Comparison of ENCODE assay signal across 25 cellular contexts in genomic region chr1:12709696-12710095, GRCh38. TPM values are rescaled to one million over a fixed set of nuclear protein-coding genes. Genes with fewer than 3 reads are reported as not detected.
"Had no signal": no experiment of that assay in that cellular context is flagged by ENCODE, and none has a peak within 500 bp of the region (broad histone marks: within the 10 kb centered on the region; RNA-seq: fewer than 3 reads in every experiment).

No MANE protein-coding gene starts in this region.

- H3K4me3 ChIP-seq: body of pancreas, dorsolateral prefrontal cortex, heart right ventricle, pancreas, right lobe of liver had no signal

- H3K27ac Mint-ChIP-seq: activated CD4-positive, alpha-beta memory T cell treated with anti-CD3 and anti-CD28 coated beads, Interleukin-2, amount 10 ng/mL, durations not matched to agents 7 days and 5 days; activated naive CD8-positive, alpha-beta T cell treated with anti-CD3 and anti-CD28 coated beads, Interleukin-2, amount 10 ng/mL, durations not matched to agents 7 days and 5 days; activated T-cell treated with anti-CD3 and anti-CD28 coated beads, Interleukin-2, amount 50 U/mL, for 24 hours; activated T-helper 2 cell treated with anti-CD3 and anti-CD28 coated beads, Interferon-gamma antibody, Interleukin-2, Interleukin-4, amounts not matched to agents 10 μg/mL and 5 μg/mL and 100 μg/mL, durations not matched to agents 14 hours and 24 hours and 36 hours; immature natural killer cell; natural killer cell; stimulated activated naive CD8-positive, alpha-beta T cell treated with anti-CD3 and anti-CD28 coated beads, Interleukin-15, Interleukin-2, amounts not matched to agents 100 ng/mL and 50 ng/mL, for 24 hours; WTC11 had no signal

- H3K27ac ChIP-seq: body of pancreas, dorsolateral prefrontal cortex, heart right ventricle, pancreas, right lobe of liver had no signal

- H3K9me3 ChIP-seq: body of pancreas, pancreas, right lobe of liver had no signal

- H3K4me1 ChIP-seq: body of pancreas, heart right ventricle, pancreas had no signal

- H3K36me3 ChIP-seq: heart right ventricle, pancreas, right lobe of liver had no signal

- ATAC-seq: body of pancreas, heart right ventricle, natural killer cell, pancreas, right lobe of liver, WTC11 had no signal

- H3K4me1 Mint-ChIP-seq: activated CD4-positive, alpha-beta memory T cell treated with anti-CD3 and anti-CD28 coated beads, Interleukin-2, amount 10 ng/mL, durations not matched to agents 7 days and 5 days; activated naive CD8-positive, alpha-beta T cell treated with anti-CD3 and anti-CD28 coated beads, Interleukin-2, amount 10 ng/mL, durations not matched to agents 7 days and 5 days; immature natural killer cell; natural killer cell had no signal

- H3K4me3 Mint-ChIP-seq: activated CD4-positive, alpha-beta memory T cell treated with anti-CD3 and anti-CD28 coated beads, Interleukin-2, amount 10 ng/mL, durations not matched to agents 7 days and 5 days; activated naive CD8-positive, alpha-beta T cell treated with anti-CD3 and anti-CD28 coated beads, Interleukin-2, amount 10 ng/mL, durations not matched to agents 7 days and 5 days; activated T-cell treated with anti-CD3 and anti-CD28 coated beads, Interleukin-2, amount 50 U/mL, for 24 hours; immature natural killer cell; natural killer cell; stimulated activated naive CD8-positive, alpha-beta T cell treated with anti-CD3 and anti-CD28 coated beads, Interleukin-15, Interleukin-2, amounts not matched to agents 100 ng/mL and 50 ng/mL, for 24 hours; type B pancreatic cell; WTC11 had no signal

- DNase-seq: activated CD4-positive, alpha-beta memory T cell treated with anti-CD3 and anti-CD28 coated beads, Interleukin-2, amount 10 ng/mL, durations not matched to agents 7 days and 5 days; activated CD4-positive, alpha-beta T cell treated with anti-CD3 and anti-CD28 coated beads for 4 hours; activated naive CD4-positive, alpha-beta T cell treated with Interleukin-2 at 50 U/mL for 16 hours; activated naive CD8-positive, alpha-beta T cell treated with anti-CD3 and anti-CD28 coated beads, Interleukin-2, amount 10 ng/mL, durations not matched to agents 7 days and 5 days; activated T-cell treated with anti-CD3 and anti-CD28 coated beads, Interleukin-2, amount 50 U/mL, for 24 hours; body of pancreas; central memory CD4-positive, alpha-beta T cell; dorsolateral prefrontal cortex; heart right ventricle; immature natural killer cell; natural killer cell; pancreas; right lobe of liver; small intestine; stimulated activated CD4-positive, alpha-beta T cell treated with anti-CD3 and anti-CD28 coated beads, Interleukin-15, amount 100 ng/mL, for 24 hours; stimulated activated CD4-positive, alpha-beta T cell treated with anti-CD3 and anti-CD28 coated beads, Interleukin-2, amount 100 ng/mL, for 48 hours; T-helper 2 cell had no signal

- H3K9me3 Mint-ChIP-seq: activated T-helper 2 cell treated with anti-CD3 and anti-CD28 coated beads, Interferon-gamma antibody, Interleukin-2, Interleukin-4, amounts not matched to agents 10 μg/mL and 5 μg/mL and 100 μg/mL, durations not matched to agents 14 hours and 24 hours and 36 hours; immature natural killer cell; natural killer cell; type B pancreatic cell had no signal

- H3K27me3 ChIP-seq: body of pancreas, dorsolateral prefrontal cortex, heart right ventricle, pancreas, right lobe of liver had no signal

- H3K36me3 Mint-ChIP-seq: activated naive CD8-positive, alpha-beta T cell treated with anti-CD3 and anti-CD28 coated beads, Interleukin-2, amount 10 ng/mL, durations not matched to agents 7 days and 5 days; immature natural killer cell; natural killer cell; type B pancreatic cell had no signal

RNA-seq across cellular contexts. Expression of gene AADACL3, which starts 6.2 kb away (rescaled TPM):
- total RNA-seq: activated CD4-positive, alpha-beta memory T cell treated with anti-CD3 and anti-CD28 coated beads, Interleukin-2, amount 10 ng/mL, durations not matched to agents 7 days and 5 days; activated naive CD8-positive, alpha-beta T cell treated with anti-CD3 and anti-CD28 coated beads, Interleukin-2, amount 10 ng/mL, durations not matched to agents 7 days and 5 days; activated T-helper 2 cell treated with anti-CD3 and anti-CD28 coated beads, Interferon-gamma antibody, Interleukin-2, Interleukin-4, amounts not matched to agents 10 μg/mL and 5 μg/mL and 100 μg/mL, durations not matched to agents 14 hours and 24 hours and 36 hours; body of pancreas; dorsolateral prefrontal cortex; epithelial cell of proximal tubule; heart right ventricle; natural killer cell; pancreas; pulmonary artery endothelial cell; right lobe of liver; temporal lobe had no signal

RNA-seq across cellular contexts. Expression of gene CFAP107, which starts 36.3 kb away (rescaled TPM):
- total RNA-seq: activated CD4-positive, alpha-beta memory T cell treated with anti-CD3 and anti-CD28 coated beads, Interleukin-2, amount 10 ng/mL, durations not matched to agents 7 days and 5 days; activated naive CD8-positive, alpha-beta T cell treated with anti-CD3 and anti-CD28 coated beads, Interleukin-2, amount 10 ng/mL, durations not matched to agents 7 days and 5 days; activated T-helper 2 cell treated with anti-CD3 and anti-CD28 coated beads, Interferon-gamma antibody, Interleukin-2, Interleukin-4, amounts not matched to agents 10 μg/mL and 5 μg/mL and 100 μg/mL, durations not matched to agents 14 hours and 24 hours and 36 hours; body of pancreas; epithelial cell of proximal tubule; heart right ventricle; mesenteric fat pad; natural killer cell; pulmonary artery endothelial cell; right lobe of liver; temporal lobe; WTC11 had no signal
